2 cellular contexts compared by ENCODE assay signal in the genomic region with DNA sequence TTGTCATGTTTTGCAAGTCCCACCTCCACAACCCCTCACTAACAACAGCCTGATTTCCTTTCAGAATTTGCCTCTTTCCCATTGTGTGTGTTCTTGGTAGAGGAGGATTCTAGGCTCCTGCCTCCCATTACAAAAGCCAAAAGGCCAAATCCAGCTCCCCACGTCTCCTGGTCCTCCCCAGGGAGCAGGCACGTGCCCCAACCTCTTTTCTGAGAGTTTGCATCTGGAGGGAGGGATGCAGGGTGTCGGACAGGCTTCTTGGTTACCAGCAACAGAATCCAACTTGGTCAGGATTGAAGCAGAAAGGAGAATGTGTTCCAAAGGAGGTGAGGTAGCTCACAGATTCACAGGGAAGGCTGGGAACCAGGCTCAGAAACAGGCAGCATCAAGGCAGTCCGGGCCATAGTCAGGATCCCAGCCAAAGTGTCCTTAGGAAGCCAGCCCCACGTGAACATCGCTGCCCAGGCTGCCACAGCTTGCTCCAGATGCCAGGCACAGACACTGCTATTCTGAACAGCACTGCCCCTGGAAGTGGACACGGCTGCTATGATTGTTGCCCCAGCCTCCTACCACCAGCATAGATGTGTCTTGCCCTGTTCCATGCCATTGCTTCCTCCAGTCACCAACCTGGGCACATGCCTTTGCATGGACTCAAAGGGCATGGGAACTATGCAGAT.
TF ChIP-seq lines count a peak whose summit lies in the region.

No MANE protein-coding gene starts in this region.

TF ChIP-seq in SK-N-SH treated with all-trans-retinoic acid at 6 μM for 48 hours, 23 proteins besides CTCF, POLR2A, EP300 and RAD21 (continued from another document):
- no peak for TF ChIP-seq PPARA (CRISPR knock-in tag; IDR thresholded peaks at IDR 0.05; ENCODE audit: borderline replicate concordance)

TF ChIP-seq in WTC11, 78 proteins besides CTCF, POLR2A, EP300 and RAD21 (continued from another document):
- TF ChIP-seq, protein P1, sequence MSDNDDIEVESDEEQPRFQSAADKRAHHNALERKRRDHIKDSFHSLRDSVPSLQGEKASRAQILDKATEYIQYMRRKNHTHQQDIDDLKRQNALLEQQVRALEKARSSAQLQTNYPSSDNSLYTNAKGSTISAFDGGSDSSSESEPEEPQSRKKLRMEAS (CRISPR knock-in tag; IDR thresholded peaks at IDR 0.05), result no peak
